9 cellular contexts compared by ENCODE assay signal in the genomic region with DNA sequence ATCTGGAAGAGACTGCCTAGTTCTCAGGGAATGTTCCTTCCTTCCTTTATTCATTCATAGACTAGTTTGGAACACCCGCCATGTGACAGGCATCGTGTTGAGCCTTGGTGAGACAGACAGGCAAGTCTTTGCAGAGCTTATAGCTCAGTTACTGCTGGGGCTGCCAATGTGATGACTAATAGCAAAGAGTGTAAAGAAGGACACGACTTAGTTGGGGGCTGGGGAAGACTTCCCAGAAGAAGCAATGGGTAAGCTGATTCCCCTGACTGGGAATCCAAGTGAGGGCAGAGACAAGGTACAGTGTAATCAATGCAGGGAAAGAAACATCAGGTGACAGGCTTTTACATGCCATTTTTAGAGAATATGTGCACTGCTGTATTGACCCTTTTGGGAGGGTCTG. TPM values are rescaled to one million over a fixed set of nuclear protein-coding genes. Genes with fewer than 3 reads are reported as not detected.
DNase-seq lines count a peak whose midpoint lies in the region; ATAC-seq and TF ChIP-seq lines count a peak whose summit lies in the region.
"Had no signal": no experiment of that assay in that cellular context is flagged by ENCODE, and none has a peak within 500 bp of the region (broad histone marks: within the 10 kb centered on the region; RNA-seq: fewer than 3 reads in every experiment).

No MANE protein-coding gene starts in this region.

- peaks cover 97% of the 10 kb centered on the region for H3K4me1 ChIP-seq in CD8-positive, alpha-beta memory T cell (ENCODE audit: insufficient read depth, low read length)
- H3K4me1 ChIP-seq in KMS-11 (ENCODE audit: low read depth, poor library complexity, severe bottlenecking) (peaks cover 94% of the 10 kb centered on the region), adipocyte (ENCODE audit: control insufficient read depth, insufficient read depth, low read length) (peaks cover 18% of the 10 kb centered on the region), suprapubic skin (peaks cover 37% of the 10 kb centered on the region)
- H3K4me1 ChIP-seq: parathyroid adenoma had no signal

- H3K4me3 Mint-ChIP-seq in CD8-positive, alpha-beta memory T cell: peak overlapping the region; percentile 3 to 87 (median 83)

- H3K27me3 Mint-ChIP-seq in CD8-positive, alpha-beta memory T cell: peaks cover 0 to 5% of the 10 kb centered on the region in 2 donors

- H3K27me3 ChIP-seq in CD8-positive, alpha-beta memory T cell (ENCODE audit: insufficient read depth, low read length, poor library complexity, severe bottlenecking): no peaks in the 10 kb centered on the region
- no peaks in the 10 kb centered on the region for H3K27me3 ChIP-seq in KMS-11 (ENCODE audit: insufficient read depth, low read depth)
- H3K27me3 ChIP-seq in adipocyte (replicated peaks; ENCODE audit: control insufficient read depth, insufficient read depth, low read length): peaks cover 29% of the 10 kb centered on the region
- peaks cover 4% of the 10 kb centered on the region for H3K27me3 ChIP-seq in suprapubic skin

- TF ChIP-seq CTCF in KMS-11 (conservative IDR thresholded peaks at IDR 0.05; ENCODE audit: low read depth, low read length) (no peak), suprapubic skin (IDR thresholded peaks at IDR 0.05) (no peak)

- CTCF ChIA-PET in CD8-positive, alpha-beta memory T cell (lab: Charles Lee): interaction anchor here (1.0 to 4.4 kb wide), 9 partner anchors 13 to 122 kb away, joined by 3 to 43 read pairs (median 4); partner anchors contain the start of gene TENT5C

- H3K36me3 Mint-ChIP-seq in CD8-positive, alpha-beta memory T cell: peaks cover 0 to 6% (median 0%) of the 10 kb centered on the region in 3 donors

- H3K27ac Mint-ChIP-seq in CD8-positive, alpha-beta memory T cell: peak overlapping the region in 7 of 8 donors; percentile 78 to 98 (median 95)

- peak overlapping the region; percentile 57; the same call in 1 of the 2 replicates for H3K4me2 ChIP-seq in KMS-11

- 20% methylated on average over 3 of the region's 3 CpGs for WGBS in suprapubic skin

- no peak for ATAC-seq in GM21526 (IDR thresholded peaks at IDR 0.05; ENCODE audit: low FRiP score, unreplicated experiment)

- H4K20me1 ChIP-seq in KMS-11 (ENCODE audit: insufficient read depth): no peaks in the 10 kb centered on the region

- H3K27ac ChIP-seq in CD8-positive, alpha-beta memory T cell (ENCODE audit: low read depth, low read length): peak overlapping the region; percentile 69
- H3K27ac ChIP-seq in KMS-11 (peak overlapping the region; percentile 91), suprapubic skin (no peak overlapping the region)
- H3K27ac ChIP-seq: parathyroid adenoma had no signal

- H2AFZ ChIP-seq in KMS-11 (ENCODE audit: low read depth): no peak overlapping the region

- no peak for TF ChIP-seq POLR2A in suprapubic skin (IDR thresholded peaks at IDR 0.05)

- H3K4me3 ChIP-seq in CD8-positive, alpha-beta memory T cell (ENCODE audit: low read length): peak overlapping the region; percentile 52
- no peak overlapping the region for H3K4me3 ChIP-seq in KMS-11 (IDR thresholded peaks at IDR 0.05; ENCODE audit: insufficient read depth, low read depth, low read length)
- no peak overlapping the region for H3K4me3 ChIP-seq in adipocyte (ENCODE audit: low read length)
- no peak overlapping the region for H3K4me3 ChIP-seq in suprapubic skin

- H3K9me3 ChIP-seq in CD8-positive, alpha-beta memory T cell (ENCODE audit: low read length): no peaks in the 10 kb centered on the region
- H3K9me3 ChIP-seq in adipocyte (ENCODE audit: control insufficient read depth, low read length): peaks cover under 1% of the 10 kb centered on the region
- H3K9me3 ChIP-seq in suprapubic skin: no peaks in the 10 kb centered on the region

- H3K9ac ChIP-seq in KMS-11 (no peak overlapping the region), adipocyte (ENCODE audit: low read length) (no peak overlapping the region)
- H3K9ac ChIP-seq: parathyroid adenoma had no signal

- DNase-seq in CD8-positive, alpha-beta memory T cell: peak in 2 of 5 donors; percentile 27 to 66
- DNase-seq in adipocyte (ENCODE audit: low read depth) (peak; percentile 69), lung microvascular endothelial cell (ENCODE audit: low read depth in 2 of 2) (peak; percentile 13 to 76), suprapubic skin (ENCODE audit: low spot score in 2 of 2) (no peak), GDM1 (lab: John Stamatoyannopoulos, UW) (no peak), cerebellar nuclear complex (lab: John Stamatoyannopoulos, UW) (no peak)

- H3K4me1 Mint-ChIP-seq in CD8-positive, alpha-beta memory T cell: peaks cover 95 to 99% (median 97%) of the 10 kb centered on the region in 3 donors

- POLR2A ChIA-PET in CD8-positive, alpha-beta memory T cell (lab: Charles Lee): interaction anchor here (1.5 to 4.2 kb wide), 3 partner anchors 8 to 50 kb away, joined by 4 to 48 read pairs (median 19); partner anchors contain the start of gene TENT5C

- H3K36me3 ChIP-seq in CD8-positive, alpha-beta memory T cell (ENCODE audit: insufficient read depth, low read length): no peaks in the 10 kb centered on the region
- H3K36me3 ChIP-seq in KMS-11 (ENCODE audit: insufficient read depth) (no peaks in the 10 kb centered on the region), adipocyte (ENCODE audit: control insufficient read depth, insufficient read depth, low read length, severe bottlenecking) (no peaks in the 10 kb centered on the region), suprapubic skin (no peaks in the 10 kb centered on the region)

- peaks cover 3 to 9% (median 5%) of the 10 kb centered on the region in 5 donors for H3K9me3 Mint-ChIP-seq in CD8-positive, alpha-beta memory T cell

- H3K79me2 ChIP-seq in KMS-11 (ENCODE audit: insufficient read depth, low read depth): no peaks in the 10 kb centered on the region
- H3K79me2 ChIP-seq: parathyroid adenoma had no signal

- no peak for TF ChIP-seq EP300 in suprapubic skin (IDR thresholded peaks at IDR 0.05)

RNA-seq across cellular contexts. Expression of gene TENT5C, which starts 51.2 kb away (rescaled TPM):
- total RNA-seq in CD8-positive, alpha-beta memory T cell: 1 to 10 TPM; 3.7 to 4.1 TPM
- polyA plus RNA-seq in CD8-positive, alpha-beta memory T cell: 12.6 TPM
- total RNA-seq in lung microvascular endothelial cell: 0.65 and 0.79 TPM in 2 replicates
- total RNA-seq in suprapubic skin: 1 to 10 TPM; 2.7 to 5.0 (median 3.4) TPM

Comparison
In these comparisons a context has a peak if more than half of its experiments do, and no peak if none do; other contexts are left out.
1. DNase-seq: peak in adipocyte (single experiment) and lung microvascular endothelial cell (2 of 2); none in suprapubic skin (0 of 2), GDM1 (single experiment) and cerebellar nuclear complex (0 of 2).